1 cellular context compared by ENCODE assay signal in the genomic region with DNA sequence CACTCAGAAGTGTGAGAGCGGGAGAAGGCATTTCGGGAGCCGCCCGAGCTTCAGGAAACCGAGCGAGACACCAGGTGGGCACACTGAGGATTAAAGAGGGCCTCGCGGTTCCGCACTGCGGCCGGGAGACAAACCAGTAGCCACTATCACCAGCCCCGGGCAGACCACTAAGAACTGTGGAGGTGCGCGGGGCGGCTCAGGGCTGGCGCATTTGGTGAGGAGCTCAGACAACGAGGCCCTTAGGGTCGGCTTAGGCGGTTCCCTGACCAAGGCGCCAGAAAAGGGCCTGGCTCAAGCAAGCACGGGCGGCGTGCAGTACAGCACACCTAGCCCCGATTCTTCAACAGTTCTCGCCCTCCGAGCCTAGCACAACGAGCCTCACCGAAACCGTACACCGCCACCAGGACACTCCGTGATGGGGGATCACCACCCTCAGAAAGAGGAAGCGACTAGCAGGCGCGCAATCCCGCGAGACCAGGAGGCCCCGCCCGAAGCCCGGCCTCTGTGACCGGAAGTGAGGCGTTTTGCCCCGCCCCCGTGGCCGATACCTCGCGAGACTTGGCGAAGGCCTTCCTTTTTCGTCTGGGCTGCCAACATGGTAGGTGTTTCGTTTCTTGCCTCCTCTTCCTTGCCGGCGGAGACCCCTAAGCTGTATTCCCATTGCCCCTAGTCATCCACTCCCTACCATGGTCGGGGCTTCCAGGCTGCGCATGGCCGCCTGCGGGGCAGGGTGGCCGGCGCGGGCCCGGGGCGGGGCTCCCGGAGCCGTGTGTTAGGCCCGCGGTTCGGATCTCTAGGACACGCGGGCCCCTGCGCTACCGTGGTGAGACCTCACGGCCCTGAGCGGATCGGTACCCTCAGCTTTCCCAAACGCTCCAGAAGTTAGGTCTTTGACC.
TF ChIP-seq lines count a peak whose summit lies in the region.

A gene (plus strand): TSS at position 574 of the 896 bp plus-strand sequence. CDS start 22 bp downstream, at position 596.
A gene with protein sequence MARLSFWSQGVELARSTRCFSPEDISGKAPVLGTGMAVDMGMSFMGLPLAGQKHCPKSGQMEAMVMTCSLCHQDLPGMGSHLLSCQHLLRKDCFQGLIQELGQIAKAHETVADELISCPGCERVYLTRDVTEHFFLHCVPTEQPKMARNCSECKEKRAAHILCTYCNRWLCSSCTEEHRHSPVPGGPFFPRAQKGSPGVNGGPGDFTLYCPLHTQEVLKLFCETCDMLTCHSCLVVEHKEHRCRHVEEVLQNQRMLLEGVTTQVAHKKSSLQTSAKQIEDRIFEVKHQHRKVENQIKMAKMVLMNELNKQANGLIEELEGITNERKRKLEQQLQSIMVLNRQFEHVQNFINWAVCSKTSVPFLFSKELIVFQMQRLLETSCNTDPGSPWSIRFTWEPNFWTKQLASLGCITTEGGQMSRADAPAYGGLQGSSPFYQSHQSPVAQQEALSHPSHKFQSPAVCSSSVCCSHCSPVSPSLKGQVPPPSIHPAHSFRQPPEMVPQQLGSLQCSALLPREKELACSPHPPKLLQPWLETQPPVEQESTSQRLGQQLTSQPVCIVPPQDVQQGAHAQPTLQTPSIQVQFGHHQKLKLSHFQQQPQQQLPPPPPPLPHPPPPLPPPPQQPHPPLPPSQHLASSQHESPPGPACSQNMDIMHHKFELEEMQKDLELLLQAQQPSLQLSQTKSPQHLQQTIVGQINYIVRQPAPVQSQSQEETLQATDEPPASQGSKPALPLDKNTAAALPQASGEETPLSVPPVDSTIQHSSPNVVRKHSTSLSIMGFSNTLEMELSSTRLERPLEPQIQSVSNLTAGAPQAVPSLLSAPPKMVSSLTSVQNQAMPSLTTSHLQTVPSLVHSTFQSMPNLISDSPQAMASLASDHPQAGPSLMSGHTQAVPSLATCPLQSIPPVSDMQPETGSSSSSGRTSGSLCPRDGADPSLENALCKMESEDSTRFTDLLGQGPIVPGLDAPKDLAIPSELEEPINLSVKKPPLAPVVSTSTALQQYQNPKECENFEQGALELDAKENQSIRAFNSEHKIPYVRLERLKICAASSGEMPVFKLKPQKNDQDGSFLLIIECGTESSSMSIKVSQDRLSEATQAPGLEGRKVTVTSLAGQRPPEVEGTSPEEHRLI (N-terminal part only) (minus strand): TSS at position 447 of the 896 bp plus-strand sequence. CDS start 10,391 bp downstream, outside the sequence.

TF ChIP-seq in K562, 482 proteins besides CTCF, POLR2A, EP300 and RAD21 (continued from another document and continues in another):
- TF ChIP-seq, protein P1, sequence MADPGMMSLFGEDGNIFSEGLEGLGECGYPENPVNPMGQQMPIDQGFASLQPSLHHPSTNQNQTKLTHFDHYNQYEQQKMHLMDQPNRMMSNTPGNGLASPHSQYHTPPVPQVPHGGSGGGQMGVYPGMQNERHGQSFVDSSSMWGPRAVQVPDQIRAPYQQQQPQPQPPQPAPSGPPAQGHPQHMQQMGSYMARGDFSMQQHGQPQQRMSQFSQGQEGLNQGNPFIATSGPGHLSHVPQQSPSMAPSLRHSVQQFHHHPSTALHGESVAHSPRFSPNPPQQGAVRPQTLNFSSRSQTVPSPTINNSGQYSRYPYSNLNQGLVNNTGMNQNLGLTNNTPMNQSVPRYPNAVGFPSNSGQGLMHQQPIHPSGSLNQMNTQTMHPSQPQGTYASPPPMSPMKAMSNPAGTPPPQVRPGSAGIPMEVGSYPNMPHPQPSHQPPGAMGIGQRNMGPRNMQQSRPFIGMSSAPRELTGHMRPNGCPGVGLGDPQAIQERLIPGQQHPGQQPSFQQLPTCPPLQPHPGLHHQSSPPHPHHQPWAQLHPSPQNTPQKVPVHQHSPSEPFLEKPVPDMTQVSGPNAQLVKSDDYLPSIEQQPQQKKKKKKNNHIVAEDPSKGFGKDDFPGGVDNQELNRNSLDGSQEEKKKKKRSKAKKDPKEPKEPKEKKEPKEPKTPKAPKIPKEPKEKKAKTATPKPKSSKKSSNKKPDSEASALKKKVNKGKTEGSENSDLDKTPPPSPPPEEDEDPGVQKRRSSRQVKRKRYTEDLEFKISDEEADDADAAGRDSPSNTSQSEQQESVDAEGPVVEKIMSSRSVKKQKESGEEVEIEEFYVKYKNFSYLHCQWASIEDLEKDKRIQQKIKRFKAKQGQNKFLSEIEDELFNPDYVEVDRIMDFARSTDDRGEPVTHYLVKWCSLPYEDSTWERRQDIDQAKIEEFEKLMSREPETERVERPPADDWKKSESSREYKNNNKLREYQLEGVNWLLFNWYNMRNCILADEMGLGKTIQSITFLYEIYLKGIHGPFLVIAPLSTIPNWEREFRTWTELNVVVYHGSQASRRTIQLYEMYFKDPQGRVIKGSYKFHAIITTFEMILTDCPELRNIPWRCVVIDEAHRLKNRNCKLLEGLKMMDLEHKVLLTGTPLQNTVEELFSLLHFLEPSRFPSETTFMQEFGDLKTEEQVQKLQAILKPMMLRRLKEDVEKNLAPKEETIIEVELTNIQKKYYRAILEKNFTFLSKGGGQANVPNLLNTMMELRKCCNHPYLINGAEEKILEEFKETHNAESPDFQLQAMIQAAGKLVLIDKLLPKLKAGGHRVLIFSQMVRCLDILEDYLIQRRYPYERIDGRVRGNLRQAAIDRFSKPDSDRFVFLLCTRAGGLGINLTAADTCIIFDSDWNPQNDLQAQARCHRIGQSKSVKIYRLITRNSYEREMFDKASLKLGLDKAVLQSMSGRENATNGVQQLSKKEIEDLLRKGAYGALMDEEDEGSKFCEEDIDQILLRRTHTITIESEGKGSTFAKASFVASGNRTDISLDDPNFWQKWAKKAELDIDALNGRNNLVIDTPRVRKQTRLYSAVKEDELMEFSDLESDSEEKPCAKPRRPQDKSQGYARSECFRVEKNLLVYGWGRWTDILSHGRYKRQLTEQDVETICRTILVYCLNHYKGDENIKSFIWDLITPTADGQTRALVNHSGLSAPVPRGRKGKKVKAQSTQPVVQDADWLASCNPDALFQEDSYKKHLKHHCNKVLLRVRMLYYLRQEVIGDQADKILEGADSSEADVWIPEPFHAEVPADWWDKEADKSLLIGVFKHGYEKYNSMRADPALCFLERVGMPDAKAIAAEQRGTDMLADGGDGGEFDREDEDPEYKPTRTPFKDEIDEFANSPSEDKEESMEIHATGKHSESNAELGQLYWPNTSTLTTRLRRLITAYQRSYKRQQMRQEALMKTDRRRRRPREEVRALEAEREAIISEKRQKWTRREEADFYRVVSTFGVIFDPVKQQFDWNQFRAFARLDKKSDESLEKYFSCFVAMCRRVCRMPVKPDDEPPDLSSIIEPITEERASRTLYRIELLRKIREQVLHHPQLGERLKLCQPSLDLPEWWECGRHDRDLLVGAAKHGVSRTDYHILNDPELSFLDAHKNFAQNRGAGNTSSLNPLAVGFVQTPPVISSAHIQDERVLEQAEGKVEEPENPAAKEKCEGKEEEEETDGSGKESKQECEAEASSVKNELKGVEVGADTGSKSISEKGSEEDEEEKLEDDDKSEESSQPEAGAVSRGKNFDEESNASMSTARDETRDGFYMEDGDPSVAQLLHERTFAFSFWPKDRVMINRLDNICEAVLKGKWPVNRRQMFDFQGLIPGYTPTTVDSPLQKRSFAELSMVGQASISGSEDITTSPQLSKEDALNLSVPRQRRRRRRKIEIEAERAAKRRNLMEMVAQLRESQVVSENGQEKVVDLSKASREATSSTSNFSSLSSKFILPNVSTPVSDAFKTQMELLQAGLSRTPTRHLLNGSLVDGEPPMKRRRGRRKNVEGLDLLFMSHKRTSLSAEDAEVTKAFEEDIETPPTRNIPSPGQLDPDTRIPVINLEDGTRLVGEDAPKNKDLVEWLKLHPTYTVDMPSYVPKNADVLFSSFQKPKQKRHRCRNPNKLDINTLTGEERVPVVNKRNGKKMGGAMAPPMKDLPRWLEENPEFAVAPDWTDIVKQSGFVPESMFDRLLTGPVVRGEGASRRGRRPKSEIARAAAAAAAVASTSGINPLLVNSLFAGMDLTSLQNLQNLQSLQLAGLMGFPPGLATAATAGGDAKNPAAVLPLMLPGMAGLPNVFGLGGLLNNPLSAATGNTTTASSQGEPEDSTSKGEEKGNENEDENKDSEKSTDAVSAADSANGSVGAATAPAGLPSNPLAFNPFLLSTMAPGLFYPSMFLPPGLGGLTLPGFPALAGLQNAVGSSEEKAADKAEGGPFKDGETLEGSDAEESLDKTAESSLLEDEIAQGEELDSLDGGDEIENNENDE (IDR thresholded peaks at IDR 0.05; ENCODE audit: low read depth, low read length) = no peak
- TF ChIP-seq SAP30 (IDR thresholded peaks at IDR 0.05; ENCODE audit: borderline replicate concordance, insufficient read depth, low read depth, low read length, poor library complexity, severe bottlenecking) = peak; percentile 49
- peak; percentile 94 for TF ChIP-seq TAF9B (IDR thresholded peaks at IDR 0.05; ENCODE audit: partially characterized antibody)
- no peak for TF ChIP-seq NUFIP1 (IDR thresholded peaks at IDR 0.05; ENCODE audit: partially characterized antibody)
- TF ChIP-seq, protein P2, sequence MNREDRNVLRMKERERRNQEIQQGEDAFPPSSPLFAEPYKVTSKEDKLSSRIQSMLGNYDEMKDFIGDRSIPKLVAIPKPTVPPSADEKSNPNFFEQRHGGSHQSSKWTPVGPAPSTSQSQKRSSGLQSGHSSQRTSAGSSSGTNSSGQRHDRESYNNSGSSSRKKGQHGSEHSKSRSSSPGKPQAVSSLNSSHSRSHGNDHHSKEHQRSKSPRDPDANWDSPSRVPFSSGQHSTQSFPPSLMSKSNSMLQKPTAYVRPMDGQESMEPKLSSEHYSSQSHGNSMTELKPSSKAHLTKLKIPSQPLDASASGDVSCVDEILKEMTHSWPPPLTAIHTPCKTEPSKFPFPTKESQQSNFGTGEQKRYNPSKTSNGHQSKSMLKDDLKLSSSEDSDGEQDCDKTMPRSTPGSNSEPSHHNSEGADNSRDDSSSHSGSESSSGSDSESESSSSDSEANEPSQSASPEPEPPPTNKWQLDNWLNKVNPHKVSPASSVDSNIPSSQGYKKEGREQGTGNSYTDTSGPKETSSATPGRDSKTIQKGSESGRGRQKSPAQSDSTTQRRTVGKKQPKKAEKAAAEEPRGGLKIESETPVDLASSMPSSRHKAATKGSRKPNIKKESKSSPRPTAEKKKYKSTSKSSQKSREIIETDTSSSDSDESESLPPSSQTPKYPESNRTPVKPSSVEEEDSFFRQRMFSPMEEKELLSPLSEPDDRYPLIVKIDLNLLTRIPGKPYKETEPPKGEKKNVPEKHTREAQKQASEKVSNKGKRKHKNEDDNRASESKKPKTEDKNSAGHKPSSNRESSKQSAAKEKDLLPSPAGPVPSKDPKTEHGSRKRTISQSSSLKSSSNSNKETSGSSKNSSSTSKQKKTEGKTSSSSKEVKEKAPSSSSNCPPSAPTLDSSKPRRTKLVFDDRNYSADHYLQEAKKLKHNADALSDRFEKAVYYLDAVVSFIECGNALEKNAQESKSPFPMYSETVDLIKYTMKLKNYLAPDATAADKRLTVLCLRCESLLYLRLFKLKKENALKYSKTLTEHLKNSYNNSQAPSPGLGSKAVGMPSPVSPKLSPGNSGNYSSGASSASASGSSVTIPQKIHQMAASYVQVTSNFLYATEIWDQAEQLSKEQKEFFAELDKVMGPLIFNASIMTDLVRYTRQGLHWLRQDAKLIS (CRISPR knock-in tag; IDR thresholded peaks at IDR 0.05) = peak; percentile 91
- no peak for TF ChIP-seq ZNF77 (CRISPR knock-in tag; IDR thresholded peaks at IDR 0.05)
- TF ChIP-seq, protein P3, sequence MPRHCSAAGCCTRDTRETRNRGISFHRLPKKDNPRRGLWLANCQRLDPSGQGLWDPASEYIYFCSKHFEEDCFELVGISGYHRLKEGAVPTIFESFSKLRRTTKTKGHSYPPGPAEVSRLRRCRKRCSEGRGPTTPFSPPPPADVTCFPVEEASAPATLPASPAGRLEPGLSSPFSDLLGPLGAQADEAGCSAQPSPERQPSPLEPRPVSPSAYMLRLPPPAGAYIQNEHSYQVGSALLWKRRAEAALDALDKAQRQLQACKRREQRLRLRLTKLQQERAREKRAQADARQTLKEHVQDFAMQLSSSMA (CRISPR knock-in tag; IDR thresholded peaks at IDR 0.05) = no peak
- peak; percentile 96 for TF ChIP-seq EP400 (IDR thresholded peaks at IDR 0.05)
- TF ChIP-seq TRIM28 (IDR thresholded peaks at IDR 0.05) = no peak
- 0 out of 2 replicates have a peak, but pooled peaks have one; percentile 25 for TF ChIP-seq ZFPM2 (CRISPR knock-in tag; IDR thresholded peaks at IDR 0.05)
- no peak for TF ChIP-seq GATAD2B (IDR thresholded peaks at IDR 0.05; ENCODE audit: borderline replicate concordance)
- TF ChIP-seq NFYB (IDR thresholded peaks at IDR 0.05; ENCODE audit: extremely low read depth, insufficient read length) = no peak
